8 cellular contexts compared by ENCODE assay signal in the genomic region with DNA sequence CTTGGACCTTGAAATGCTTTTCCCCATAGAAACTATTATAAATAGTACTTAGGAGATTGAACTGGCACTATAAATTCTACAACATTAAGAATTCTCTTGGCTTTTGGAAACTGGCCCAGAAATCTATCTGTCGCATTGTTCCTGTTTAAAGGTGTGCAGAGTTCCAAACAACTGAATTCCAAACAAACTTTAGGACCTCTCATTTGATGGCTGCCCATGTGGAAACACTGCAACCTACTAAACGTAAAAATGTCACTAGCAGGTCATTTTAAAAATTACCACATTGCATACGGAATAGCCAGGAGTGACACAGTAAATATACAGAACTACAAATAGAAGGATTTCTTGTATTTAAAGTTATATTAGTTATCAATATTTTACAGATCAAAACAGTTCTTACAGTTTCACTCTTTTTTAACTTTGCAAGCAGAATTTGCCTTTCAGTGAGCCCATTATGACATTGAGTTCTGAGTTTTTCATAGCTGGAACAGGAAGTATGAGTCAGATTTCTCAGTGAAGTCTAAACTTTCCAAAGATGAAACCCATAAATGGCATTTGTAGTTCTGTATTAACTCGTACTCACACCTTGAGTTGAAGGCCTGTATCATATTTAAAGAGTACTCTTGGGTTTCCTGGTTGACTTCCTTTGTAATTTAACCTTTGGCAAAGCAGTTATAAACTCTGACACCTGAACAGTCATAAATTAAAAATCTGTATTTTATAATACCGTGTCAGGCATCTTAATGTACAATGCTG.
A peak's percentile ranks its signal among the peaks of the same experiment; 100 is the strongest.
DNase-seq lines count a peak whose midpoint lies in the region; ATAC-seq and TF ChIP-seq lines count a peak whose summit lies in the region.

No MANE protein-coding gene starts in this region.

- TF ChIP-seq CTCF in CD4-positive, alpha-beta T cell (IDR thresholded peaks at IDR 0.05), result no peak
- no peak for TF ChIP-seq CTCF in RWPE2 (IDR thresholded peaks at IDR 0.05; ENCODE audit: poor library complexity, severe bottlenecking)
- TF ChIP-seq CTCF in foreskin fibroblast (IDR thresholded peaks at IDR 0.05; ENCODE audit: low read depth, low read length), result no peak
- no peak for TF ChIP-seq CTCF in type B pancreatic cell (conservative IDR thresholded peaks at IDR 0.05)

- no peak for DNase-seq in CD4-positive, alpha-beta T cell
- DNase-seq in RWPE2 (ENCODE audit: low spot score), result no peak
- peak; percentile 32 to 62 for DNase-seq in foreskin fibroblast
- DNase-seq in C1 segment of cervical spinal cord (lab: John Stamatoyannopoulos, UW), result no peak
- DNase-seq in aorta, result no peak
- no peak for DNase-seq in type B pancreatic cell (ENCODE audit: extremely low spot score, unreplicated experiment)

- H3K36me3 Mint-ChIP-seq in CD4-positive, alpha-beta T cell (ENCODE audit: low read depth), result no peaks in the 10 kb centered on the region
- peaks cover 6% of the 10 kb centered on the region for H3K36me3 Mint-ChIP-seq in type B pancreatic cell

- peak; percentile 55 for ATAC-seq in CD4-positive, alpha-beta T cell (ENCODE audit: poor library complexity)
- ATAC-seq in GM19023 (IDR thresholded peaks at IDR 0.05; ENCODE audit: unreplicated experiment), result peak; percentile 93
- peak; percentile 97 for ATAC-seq in HG03095 (IDR thresholded peaks at IDR 0.05; ENCODE audit: unreplicated experiment)
- peak; percentile 86 for ATAC-seq in RWPE2 (ENCODE audit: low read depth)
- no peak for ATAC-seq in aorta (ENCODE audit: low FRiP score)

- H3K9me3 ChIP-seq in CD4-positive, alpha-beta T cell (ENCODE audit: control insufficient read depth, low read length), result no peaks in the 10 kb centered on the region
- H3K9me3 ChIP-seq in RWPE2 (ENCODE audit: severe bottlenecking), result no peaks in the 10 kb centered on the region
- H3K9me3 ChIP-seq in aorta (ENCODE audit: control insufficient read depth, low read length), result no peaks in the 10 kb centered on the region

- peak overlapping the region; percentile 34 for H3K27ac Mint-ChIP-seq in CD4-positive, alpha-beta T cell
- no peak overlapping the region for H3K27ac Mint-ChIP-seq in type B pancreatic cell

- WGBS in aorta, 2 donors, result 36 to 38% methylated on average over 5 of the region's 5 CpGs

- intact Hi-C loops in CD4-positive, alpha-beta T cell (cut with DNase I, micrococcal nuclease), result loop anchor here in 1 of 2 experiments (2.0 kb wide), 1 partner anchor 32 kb away; no protein-coding TSS in a partner anchor
- intact Hi-C loops in aorta (cut with DNase I), result no loop called here

- H3K36me3 ChIP-seq in RWPE2 (ENCODE audit: low read depth) (no peaks in the 10 kb centered on the region), aorta (ENCODE audit: control insufficient read depth in 1 of 2, insufficient read depth in 2 of 2, low read length in 1 of 2) (no peaks in the 10 kb centered on the region)

- H3K27me3 Mint-ChIP-seq in CD4-positive, alpha-beta T cell, result no peaks in the 10 kb centered on the region
- H3K27me3 Mint-ChIP-seq in type B pancreatic cell, result peaks cover 5% of the 10 kb centered on the region

- peaks cover 25% of the 10 kb centered on the region for H3K4me1 Mint-ChIP-seq in CD4-positive, alpha-beta T cell (ENCODE audit: low read depth)
- peaks cover 8% of the 10 kb centered on the region for H3K4me1 Mint-ChIP-seq in type B pancreatic cell (ENCODE audit: unreplicated experiment)

- POLR2A ChIA-PET in CD4-positive, alpha-beta T cell (lab: Charles Lee), result no interaction called here

- H3K4me1 ChIP-seq in RWPE2 (ENCODE audit: insufficient read depth, poor library complexity, severe bottlenecking), result peaks cover 14% of the 10 kb centered on the region
- peaks cover 0 to 12% of the 10 kb centered on the region in 2 donors for H3K4me1 ChIP-seq in aorta (ENCODE audit: control insufficient read depth in 1 of 2, insufficient read depth in 2 of 2, low read length in 2 of 2)

- no peak overlapping the region for H3K27ac ChIP-seq in CD4-positive, alpha-beta T cell (ENCODE audit: low read depth, low read length)
- peak overlapping the region; percentile 36 for H3K27ac ChIP-seq in RWPE2 (ENCODE audit: poor library complexity, severe bottlenecking)
- H3K27ac ChIP-seq in aorta (ENCODE audit: low read depth in 1 of 2, low read length in 2 of 2), result peak overlapping the region in 1 of 2 donors; percentile 57

- CTCF ChIA-PET in CD4-positive, alpha-beta T cell (lab: Charles Lee), result no interaction called here

- H3K27me3 ChIP-seq in CD4-positive, alpha-beta T cell (ENCODE audit: control insufficient read depth, insufficient read depth, low read length), result no peaks in the 10 kb centered on the region
- H3K27me3 ChIP-seq in RWPE2 (ENCODE audit: insufficient read depth, poor library complexity, severe bottlenecking), result no peaks in the 10 kb centered on the region
- no peaks in the 10 kb centered on the region for H3K27me3 ChIP-seq in aorta (ENCODE audit: control insufficient read depth in 1 of 2, insufficient read depth in 2 of 2, low read length in 1 of 2)

- H3K9me3 Mint-ChIP-seq in CD4-positive, alpha-beta T cell, result no peaks in the 10 kb centered on the region
- no peaks in the 10 kb centered on the region for H3K9me3 Mint-ChIP-seq in type B pancreatic cell

- H3K4me3 Mint-ChIP-seq in CD4-positive, alpha-beta T cell, result no peak overlapping the region
- H3K4me3 Mint-ChIP-seq in type B pancreatic cell, result no peak overlapping the region

- no peak overlapping the region for H3K4me3 ChIP-seq in RWPE2 (ENCODE audit: severe bottlenecking)
- H3K4me3 ChIP-seq in foreskin fibroblast (ENCODE audit: low read depth in 1 of 2, low read length in 2 of 2), result no peak overlapping the region
- H3K4me3 ChIP-seq in aorta (ENCODE audit: low read length in 2 of 2), result no peak overlapping the region

Comparison
In these comparisons a context has a peak if more than half of its experiments do, and no peak if none do; other contexts are left out.
1. DNase-seq: peak in foreskin fibroblast (2 of 2); none in CD4-positive, alpha-beta T cell (0 of 10), RWPE2 (single experiment), C1 segment of cervical spinal cord (0 of 14), aorta (0 of 2) and type B pancreatic cell (single experiment).